In genomic region chr5:73160239-73160671, GRCh38 we compare ENCODE assay signal across 10 cellular contexts. TPM values are rescaled to one million over a fixed set of nuclear protein-coding genes. Genes with fewer than 3 reads are reported as not detected.
A peak's percentile ranks its signal among the peaks of the same experiment; 100 is the strongest.
DNase-seq lines count a peak whose midpoint lies in the region; ATAC-seq, FAIRE-seq and TF ChIP-seq lines count a peak whose summit lies in the region.
"Had no signal": no experiment of that assay in that cellular context is flagged by ENCODE, and none has a peak within 500 bp of the region (broad histone marks: within the 10 kb centered on the region; RNA-seq: fewer than 3 reads in every experiment).

No MANE protein-coding gene starts in this region.

- peak in 3 of 10 experiments; percentile 8 to 45 (median 19) for DNase-seq in CD4-positive, alpha-beta T cell
- DNase-seq in NOMO-1 treated with dmso at 0.1 percent for 144 hours (lab: John Stamatoyannopoulos, UW; ENCODE audit: unreplicated experiment) (peak; percentile 87), astrocyte (ENCODE audit: low read depth) (peak; percentile 70), osteocyte (ENCODE audit: extremely low spot score, unreplicated experiment) (no peak), GM23338 (ENCODE audit: low spot score) (no peak), chondrocyte (ENCODE audit: low spot score) (no peak)
- no peak for DNase-seq in effector memory CD4-positive, alpha-beta T cell

- peaks cover 36% of the 10 kb centered on the region for H3K4me1 Mint-ChIP-seq in CD4-positive, alpha-beta T cell (ENCODE audit: low read depth)
- peaks cover 3% of the 10 kb centered on the region for H3K4me1 Mint-ChIP-seq in astrocyte (ENCODE audit: low read depth, unreplicated experiment)
- H3K4me1 Mint-ChIP-seq in osteocyte (ENCODE audit: unreplicated experiment) = peaks cover 28% of the 10 kb centered on the region
- H3K4me1 Mint-ChIP-seq in GM23338 = peaks cover 7% of the 10 kb centered on the region; the same call in 2 of the 3 replicates
- H3K4me1 Mint-ChIP-seq in chondrocyte (ENCODE audit: low read depth) = peaks cover 3% of the 10 kb centered on the region

- H3K4me2 ChIP-seq in astrocyte (ENCODE audit: low read length) = no peak overlapping the region
- H3K4me2 ChIP-seq in GM23338 = no peak overlapping the region

- no peaks in the 10 kb centered on the region for H3K9me3 ChIP-seq in CD4-positive, alpha-beta T cell (ENCODE audit: control insufficient read depth, low read length)
- H3K9me3 ChIP-seq in astrocyte (ENCODE audit: insufficient read depth, low read depth, low read length) = no peaks in the 10 kb centered on the region
- H3K9me3 ChIP-seq in effector memory CD4-positive, alpha-beta T cell (ENCODE audit: control insufficient read depth, low read length) = no peaks in the 10 kb centered on the region

- CTCF ChIA-PET in CD4-positive, alpha-beta T cell (lab: Charles Lee) = no interaction called here

- H3K4me3 ChIP-seq in astrocyte (ENCODE audit: insufficient read depth, low read depth, low read length) (no peak overlapping the region), GM23338 (no peak overlapping the region)
- no peak overlapping the region for H3K4me3 ChIP-seq in effector memory CD4-positive, alpha-beta T cell (ENCODE audit: insufficient read depth, low read depth, low read length, poor library complexity, severe bottlenecking)

- H2AFZ ChIP-seq in astrocyte (ENCODE audit: low read depth, low read length) (no peak overlapping the region), GM23338 (no peak overlapping the region)

- peaks cover 7% of the 10 kb centered on the region; the same call in 1 of the 2 replicates for H3K9me2 ChIP-seq in GM23338 (ENCODE audit: insufficient read depth)

- H3K79me2 ChIP-seq in astrocyte (ENCODE audit: insufficient read depth, low read length) (no peaks in the 10 kb centered on the region), GM23338 (replicated peaks; ENCODE audit: insufficient read depth) (no peaks in the 10 kb centered on the region)

- H3F3A ChIP-seq in GM23338 (replicated peaks; ENCODE audit: low read depth) = no peaks in the 10 kb centered on the region

- no peaks in the 10 kb centered on the region for H3K36me3 Mint-ChIP-seq in CD4-positive, alpha-beta T cell (ENCODE audit: low read depth)
- H3K36me3 Mint-ChIP-seq in astrocyte (ENCODE audit: low read depth, unreplicated experiment) = no peaks in the 10 kb centered on the region
- no peaks in the 10 kb centered on the region for H3K36me3 Mint-ChIP-seq in osteocyte (ENCODE audit: unreplicated experiment)
- no peaks in the 10 kb centered on the region for H3K36me3 Mint-ChIP-seq in GM23338 (ENCODE audit: low read depth)
- H3K36me3 Mint-ChIP-seq in chondrocyte (ENCODE audit: low read depth) = no peaks in the 10 kb centered on the region

- H3K9me3 Mint-ChIP-seq in CD4-positive, alpha-beta T cell = no peaks in the 10 kb centered on the region
- peaks cover 2% of the 10 kb centered on the region for H3K9me3 Mint-ChIP-seq in astrocyte (ENCODE audit: unreplicated experiment)
- no peaks in the 10 kb centered on the region for H3K9me3 Mint-ChIP-seq in osteocyte (ENCODE audit: unreplicated experiment)
- H3K9me3 Mint-ChIP-seq in GM23338 = no peaks in the 10 kb centered on the region
- no peaks in the 10 kb centered on the region for H3K9me3 Mint-ChIP-seq in chondrocyte (ENCODE audit: low read depth)

- intact Hi-C loops in CD4-positive, alpha-beta T cell (cut with DNase I, micrococcal nuclease) = no loop called here

- no peak overlapping the region for H3K27ac ChIP-seq in CD4-positive, alpha-beta T cell (ENCODE audit: low read depth, low read length)
- H3K27ac ChIP-seq in astrocyte (ENCODE audit: low read depth, low read length) (no peak overlapping the region), GM23338 (ENCODE audit: low read depth) (no peak overlapping the region)
- H3K27ac ChIP-seq in effector memory CD4-positive, alpha-beta T cell (ENCODE audit: insufficient read depth, low read length, poor library complexity, severe bottlenecking) = no peak overlapping the region

- H3K27me3 ChIP-seq in CD4-positive, alpha-beta T cell (ENCODE audit: control insufficient read depth, insufficient read depth, low read length) = peaks cover 68% of the 10 kb centered on the region
- no peaks in the 10 kb centered on the region for H3K27me3 ChIP-seq in astrocyte (ENCODE audit: insufficient read depth, low read length)
- no peaks in the 10 kb centered on the region for H3K27me3 ChIP-seq in GM23338 (ENCODE audit: insufficient read depth)
- H3K27me3 ChIP-seq in effector memory CD4-positive, alpha-beta T cell (replicated peaks; ENCODE audit: control insufficient read depth, insufficient read depth, low read length, poor library complexity, severe bottlenecking) = peaks cover 11% of the 10 kb centered on the region

- no peak for FAIRE-seq in astrocyte (lab: Jason Lieb, UNC)
- FAIRE-seq: G401.6 had no signal

- H3K9ac ChIP-seq in astrocyte (ENCODE audit: low read length) = no peak overlapping the region

- no peaks in the 10 kb centered on the region for H3K4me1 ChIP-seq in astrocyte (ENCODE audit: insufficient read depth, low read length)
- no peaks in the 10 kb centered on the region for H3K4me1 ChIP-seq in GM23338 (ENCODE audit: insufficient read depth)
- peaks cover 16% of the 10 kb centered on the region for H3K4me1 ChIP-seq in effector memory CD4-positive, alpha-beta T cell (ENCODE audit: control insufficient read depth, insufficient read depth, low read length, poor library complexity, severe bottlenecking)

- H4K20me1 ChIP-seq in astrocyte (ENCODE audit: insufficient read depth, low read length) (no peaks in the 10 kb centered on the region), GM23338 (replicated peaks; ENCODE audit: insufficient read depth) (no peaks in the 10 kb centered on the region)

- ATAC-seq in CD4-positive, alpha-beta T cell (ENCODE audit: poor library complexity) = peak; percentile 89
- ATAC-seq in GM21529 (IDR thresholded peaks at IDR 0.05; ENCODE audit: unreplicated experiment) (peak; percentile 61), GM23338 (no peak)

- H3K36me3 ChIP-seq in astrocyte (ENCODE audit: insufficient read depth, low read length) (no peaks in the 10 kb centered on the region), GM23338 (ENCODE audit: insufficient read depth) (no peaks in the 10 kb centered on the region)
- H3K36me3 ChIP-seq in effector memory CD4-positive, alpha-beta T cell (ENCODE audit: control insufficient read depth, insufficient read depth, low read length) = no peaks in the 10 kb centered on the region

- POLR2A ChIA-PET in CD4-positive, alpha-beta T cell (lab: Charles Lee) = no interaction called here

- peak overlapping the region; percentile 32 for H3K4me3 Mint-ChIP-seq in CD4-positive, alpha-beta T cell
- H3K4me3 Mint-ChIP-seq in astrocyte (ENCODE audit: unreplicated experiment) = no peak overlapping the region
- H3K4me3 Mint-ChIP-seq in osteocyte (ENCODE audit: unreplicated experiment) = no peak overlapping the region
- no peak overlapping the region for H3K4me3 Mint-ChIP-seq in GM23338
- H3K4me3 Mint-ChIP-seq in chondrocyte (ENCODE audit: unreplicated experiment) = no peak overlapping the region

- H3K27ac Mint-ChIP-seq in CD4-positive, alpha-beta T cell = peak overlapping the region; percentile 1
- no peak overlapping the region for H3K27ac Mint-ChIP-seq in astrocyte (ENCODE audit: unreplicated experiment)
- H3K27ac Mint-ChIP-seq in osteocyte (ENCODE audit: unreplicated experiment) = no peak overlapping the region
- no peak overlapping the region for H3K27ac Mint-ChIP-seq in GM23338
- H3K27ac Mint-ChIP-seq in chondrocyte (ENCODE audit: unreplicated experiment) = no peak overlapping the region

- no peak for TF ChIP-seq CTCF in CD4-positive, alpha-beta T cell (IDR thresholded peaks at IDR 0.05)
- TF ChIP-seq CTCF in astrocyte (IDR thresholded peaks at IDR 0.05; ENCODE audit: insufficient read depth, low read depth, low read length) (no peak), osteocyte (IDR thresholded peaks at IDR 0.05) (no peak), GM23338 (conservative IDR thresholded peaks at IDR 0.05; ENCODE audit: low read depth in 2 of 2) (no peak), chondrocyte (IDR thresholded peaks at IDR 0.05) (no peak)

- H3K27me3 Mint-ChIP-seq in CD4-positive, alpha-beta T cell = peaks cover 87% of the 10 kb centered on the region
- H3K27me3 Mint-ChIP-seq in astrocyte (ENCODE audit: low read depth, unreplicated experiment) (peaks cover 40% of the 10 kb centered on the region), osteocyte (ENCODE audit: unreplicated experiment) (peaks cover 11% of the 10 kb centered on the region), GM23338 (ENCODE audit: insufficient read depth, low read depth, poor library complexity) (no peaks in the 10 kb centered on the region), chondrocyte (ENCODE audit: low read depth) (peaks cover 11% of the 10 kb centered on the region)

TF ChIP-seq in GM23338, 12 proteins besides CTCF, POLR2A, EP300 and RAD21:
- TF ChIP-seq ZNF114 (CRISPR knock-in tag; IDR thresholded peaks at IDR 0.05) (no peak), EZH2 (IDR thresholded peaks at IDR 0.05; ENCODE audit: low read depth, unreplicated experiment) (no peak), CREB1 (CRISPR knock-in tag; IDR thresholded peaks at IDR 0.05; ENCODE audit: low read depth) (no peak), JUNB (IDR thresholded peaks at IDR 0.05; ENCODE audit: unreplicated experiment) (no peak)
TF ChIP-seq in GM23338: peak in this region for 0.

RNA-seq across cellular contexts. Expression of gene TMEM174, which starts 12.7 kb away (rescaled TPM):
- total RNA-seq in CD4-positive, alpha-beta T cell = not detected
- total RNA-seq in astrocyte = not detected in 2 replicates
- not detected in 2 replicates for total RNA-seq in osteocyte
- not detected in 2 replicates for total RNA-seq in GM23338 (2014; rRNA removed; shearing (Covaris generic))
- polyA plus RNA-seq in GM23338 (2016; fragmentation: Nextera tagmentation; extraction: Ambion mirVana) = not detected in 2 replicates
- total RNA-seq in chondrocyte = not detected in 3 replicates
- total RNA-seq: activated CD8-positive, alpha-beta memory T cell treated with anti-CD3 and anti-CD28 coated beads for 36 hours had no signal

RNA-seq across cellular contexts. Expression of gene TMEM171, which starts 39.9 kb away (rescaled TPM):
- not detected for total RNA-seq in CD4-positive, alpha-beta T cell
- total RNA-seq in astrocyte (0.38 and 0.45 TPM in 2 replicates), osteocyte (31.8 and 38.1 TPM in 2 replicates), chondrocyte (1.8 to 3.6 TPM (median 2.6 TPM) in 3 replicates)
- 1.7 and 2.9 TPM in 2 replicates for total RNA-seq in GM23338 (2014; rRNA removed; shearing (Covaris generic))
- polyA plus RNA-seq in GM23338 (2016; fragmentation: Nextera tagmentation; extraction: Ambion mirVana) = 1.9 and 2.5 TPM in 2 replicates
- total RNA-seq: activated CD8-positive, alpha-beta memory T cell treated with anti-CD3 and anti-CD28 coated beads for 36 hours had no signal

Comparison
In these comparisons a context has a peak if more than half of its experiments do, and no peak if none do; other contexts are left out.
1. DNase-seq: peak in NOMO-1 treated with dmso at 0.1 percent for 144 hours (single experiment) and astrocyte (single experiment); none in osteocyte (single experiment), GM23338 (single experiment), chondrocyte (single experiment) and effector memory CD4-positive, alpha-beta T cell (0 of 3).